In genomic region chr2:227888289-227888688, GRCh38 we compare ENCODE assay signal across 15 cellular contexts. TPM values are rescaled to one million over a fixed set of nuclear protein-coding genes. Genes with fewer than 3 reads are reported as not detected.
DNase-seq lines count a peak whose midpoint lies in the region; ATAC-seq, FAIRE-seq and TF ChIP-seq lines count a peak whose summit lies in the region.
"Had no signal": no experiment of that assay in that cellular context is flagged by ENCODE, and none has a peak within 500 bp of the region (broad histone marks: within the 10 kb centered on the region; RNA-seq: fewer than 3 reads in every experiment).

No MANE protein-coding gene starts in this region.

- H3K4me2 ChIP-seq in endothelial cell of umbilical vein (ENCODE audit: insufficient read depth, low read length) = no peak overlapping the region

- POLR2A ChIA-PET in endothelial cell of umbilical vein (lab: Charles Lee) = no interaction called here

- DNase-seq in AG20443 (ENCODE audit: low spot score) = peak; percentile 33
- peak; percentile 13 for DNase-seq in LNCaP clone FGC (ENCODE audit: low read depth)
- DNase-seq in endothelial cell of umbilical vein (ENCODE audit: low read depth, low spot score) = no peak
- peak; percentile 13 for DNase-seq in nephron progenitor cell
- no peak for DNase-seq in foreskin keratinocyte
- DNase-seq in NCI-H524 (lab: John Stamatoyannopoulos, UW) = no peak
- DNase-seq in GM13977 (ENCODE audit: low spot score) = no peak
- DNase-seq in T1000 (lab: John Stamatoyannopoulos, UW) = no peak
- DNase-seq: activated CD8-positive, alpha-beta memory T cell treated with anti-CD3 and anti-CD28 coated beads for 24 hours; body of pancreas; DND-41; NCI-H1048; occipital lobe had no signal

- H3K27me3 ChIP-seq in endothelial cell of umbilical vein (ENCODE audit: control insufficient read depth in 2 of 2, insufficient read depth in 2 of 2, low read length in 2 of 2) (no peaks in the 10 kb centered on the region), foreskin keratinocyte (no peaks in the 10 kb centered on the region)
- H3K27me3 ChIP-seq: body of pancreas had no signal

- dilution Hi-C loops in endothelial cell of umbilical vein (cut with MboI; ENCODE audit: extremely low pct_ligation_motif_present, low sequenced_read_pairs) = no loop called here

- H3K27me3 Mint-ChIP-seq in nephron progenitor cell (ENCODE audit: low read depth, poor library complexity) = no peaks in the 10 kb centered on the region

- no peak for ATAC-seq in foreskin keratinocyte
- ATAC-seq: body of pancreas had no signal

- no peak for TF ChIP-seq POLR2A in endothelial cell of umbilical vein (IDR thresholded peaks at IDR 0.05; ENCODE audit: low read depth, low read length)

- H3K4me1 ChIP-seq in endothelial cell of umbilical vein (ENCODE audit: control insufficient read depth, extremely low read depth, insufficient read depth, low read length) = peaks cover 4% of the 10 kb centered on the region
- H3K4me1 ChIP-seq in foreskin keratinocyte = peaks cover 10% of the 10 kb centered on the region

- no peaks in the 10 kb centered on the region for H4K20me1 ChIP-seq in endothelial cell of umbilical vein (replicated peaks; ENCODE audit: control insufficient read depth, extremely low read depth, insufficient read depth, low read length)

- no peaks in the 10 kb centered on the region for H3K79me2 ChIP-seq in endothelial cell of umbilical vein (ENCODE audit: control insufficient read depth, insufficient read depth, low read length)

- H3K4me1 Mint-ChIP-seq in nephron progenitor cell = peaks cover 7% of the 10 kb centered on the region

- no peak overlapping the region for H3K4me3 ChIP-seq in LNCaP clone FGC (ENCODE audit: low read depth, low read length)
- H3K4me3 ChIP-seq in endothelial cell of umbilical vein (replicated peaks in 1 of 3; ENCODE audit: insufficient read depth in 1 of 3, low read depth in 1 of 3, low read length in 3 of 3) = no peak overlapping the region
- H3K4me3 ChIP-seq: body of pancreas had no signal

- H2AFZ ChIP-seq in endothelial cell of umbilical vein (ENCODE audit: low read depth, low read length) = peak overlapping the region; percentile 62

- no peak overlapping the region for H3K9ac ChIP-seq in endothelial cell of umbilical vein (replicated peaks; ENCODE audit: extremely low read depth, insufficient read depth, low read length)

- H3K9me1 ChIP-seq in endothelial cell of umbilical vein (replicated peaks; ENCODE audit: control insufficient read depth, extremely low read depth, insufficient read depth, low read length) = no peaks in the 10 kb centered on the region

- no peaks in the 10 kb centered on the region for H3K9me3 ChIP-seq in endothelial cell of umbilical vein (replicated peaks; ENCODE audit: control insufficient read depth, insufficient read depth, low read length)
- H3K9me3 ChIP-seq: body of pancreas had no signal

- H3K36me3 ChIP-seq in endothelial cell of umbilical vein (ENCODE audit: control insufficient read depth in 2 of 2, extremely low read depth in 1 of 2, insufficient read depth in 2 of 2, low read length in 2 of 2) = no peaks in the 10 kb centered on the region

- in situ Hi-C loops in GM13977 (cut with MboI; ENCODE audit: low pct_unique_long_range_greater_than_20kb, low sequenced_read_pairs, unreplicated experiment) = no loop called here

- TF ChIP-seq CTCF in LNCaP clone FGC (IDR thresholded peaks at IDR 0.05; ENCODE audit: control insufficient read depth, extremely low read depth, insufficient read depth) (no peak), endothelial cell of umbilical vein (IDR thresholded peaks at IDR 0.05; ENCODE audit: extremely low read depth in 1 of 2, insufficient read depth in 1 of 2, low read depth in 1 of 2, low read length in 2 of 2) (no peak), nephron progenitor cell (IDR thresholded peaks at IDR 0.05) (no peak), foreskin keratinocyte (conservative IDR thresholded peaks at IDR 0.05) (no peak), GM13977 (IDR thresholded peaks at IDR 0.05; ENCODE audit: extremely low read depth, insufficient read depth, missing control alignments) (no peak)

- H3K27ac Mint-ChIP-seq in nephron progenitor cell = no peak overlapping the region

- H3K27ac ChIP-seq in endothelial cell of umbilical vein (ENCODE audit: insufficient read depth, low read depth, low read length) = no peak overlapping the region
- no peak overlapping the region for H3K27ac ChIP-seq in foreskin keratinocyte
- H3K27ac ChIP-seq: body of pancreas had no signal

- H3K36me3 Mint-ChIP-seq in nephron progenitor cell (ENCODE audit: low read depth) = no peaks in the 10 kb centered on the region

- intact Hi-C loops in endothelial cell of umbilical vein (cut with micrococcal nuclease) = loop anchor here (10.0 kb wide), 1 partner anchor 1547 kb away; no protein-coding TSS in a partner anchor

- no TSS peak for BruUV-seq in endothelial cell of umbilical vein (replicated peaks; lab: Mats Ljungman, UMichigan)

- no peak overlapping the region for H3K4me3 Mint-ChIP-seq in nephron progenitor cell

- FAIRE-seq in endothelial cell of umbilical vein (lab: Jason Lieb, UNC) = no peak

- H3K9me3 Mint-ChIP-seq in nephron progenitor cell = no peaks in the 10 kb centered on the region

- CTCF ChIA-PET in endothelial cell of umbilical vein (lab: Charles Lee) = interaction anchor here (0.8 to 6.8 kb wide), 8 partner anchors 8 to 1386 kb away, joined by 3 to 75 read pairs (median 23); no protein-coding TSS in a partner anchor

TF ChIP-seq in endothelial cell of umbilical vein, 7 proteins besides CTCF, POLR2A, EP300 and RAD21:
- TF ChIP-seq MYC (IDR thresholded peaks at IDR 0.05; ENCODE audit: low read depth, low read length) (no peak), JUN (IDR thresholded peaks at IDR 0.05; ENCODE audit: borderline replicate concordance, insufficient read depth, insufficient read length, low read depth) (no peak), MAX (IDR thresholded peaks at IDR 0.05; ENCODE audit: insufficient read depth, insufficient read length) (no peak), GATA2 (IDR thresholded peaks at IDR 0.05; ENCODE audit: insufficient read depth, insufficient read length, low read depth, low read length) (no peak), EZH2 (IDR thresholded peaks at IDR 0.05; ENCODE audit: borderline replicate concordance, low read depth, low read length, severe bottlenecking) (no peak), FOS (IDR thresholded peaks at IDR 0.05; ENCODE audit: borderline replicate concordance, insufficient read depth, low read length) (no peak), POLR2AphosphoS5 (IDR thresholded peaks at IDR 0.05; ENCODE audit: insufficient read depth, low read depth, low read length) (no peak)

RNA-seq across cellular contexts. Expression of gene DAW1, which starts 16.9 kb away (rescaled TPM):
- total RNA-seq in endothelial cell of umbilical vein = 2.0 and 3.2 TPM in 2 replicates
- polyA plus RNA-seq in endothelial cell of umbilical vein = 0.75 and 1.2 TPM in 2 replicates
- polyA plus RNA-seq in endothelial cell of umbilical vein (2011; cell fraction: cytosol; rRNA removed) = 2.2 and 3.3 TPM in 2 replicates
- 1.4 and 2.1 TPM in 2 replicates for polyA plus RNA-seq in endothelial cell of umbilical vein (2011; cell fraction: nucleus; rRNA removed)
- polyA plus RNA-seq in endothelial cell of umbilical vein (2012) = 6.8 and 12.0 TPM in 2 replicates
- 1.4 and 3.6 TPM in 2 replicates for polyA minus RNA-seq in endothelial cell of umbilical vein
- polyA minus RNA-seq in endothelial cell of umbilical vein (2011; cell fraction: cytosol; rRNA and poly(A)+ RNA removed) = not detected
- polyA minus RNA-seq in endothelial cell of umbilical vein (2011; cell fraction: nucleus; rRNA and poly(A)+ RNA removed) = 1.1 and 1.4 TPM in 2 replicates
- total RNA-seq in foreskin keratinocyte = 0.39 and 0.44 TPM in 2 replicates
- polyA plus RNA-seq in foreskin keratinocyte = 0.24 and 0.31 TPM in 2 replicates
- total RNA-seq: body of pancreas, fibroblast of villous mesenchyme had no signal
- polyA plus RNA-seq: BJ had no signal

Comparison
In these comparisons a context has a peak if more than half of its experiments do, and no peak if none do; other contexts are left out.
1. DNase-seq: peak in AG20443 (single experiment), LNCaP clone FGC (single experiment) and nephron progenitor cell (single experiment); none in endothelial cell of umbilical vein (single experiment), foreskin keratinocyte (0 of 2), NCI-H524 (0 of 2), GM13977 (single experiment) and T1000 (single experiment).